In the genomic region with DNA sequence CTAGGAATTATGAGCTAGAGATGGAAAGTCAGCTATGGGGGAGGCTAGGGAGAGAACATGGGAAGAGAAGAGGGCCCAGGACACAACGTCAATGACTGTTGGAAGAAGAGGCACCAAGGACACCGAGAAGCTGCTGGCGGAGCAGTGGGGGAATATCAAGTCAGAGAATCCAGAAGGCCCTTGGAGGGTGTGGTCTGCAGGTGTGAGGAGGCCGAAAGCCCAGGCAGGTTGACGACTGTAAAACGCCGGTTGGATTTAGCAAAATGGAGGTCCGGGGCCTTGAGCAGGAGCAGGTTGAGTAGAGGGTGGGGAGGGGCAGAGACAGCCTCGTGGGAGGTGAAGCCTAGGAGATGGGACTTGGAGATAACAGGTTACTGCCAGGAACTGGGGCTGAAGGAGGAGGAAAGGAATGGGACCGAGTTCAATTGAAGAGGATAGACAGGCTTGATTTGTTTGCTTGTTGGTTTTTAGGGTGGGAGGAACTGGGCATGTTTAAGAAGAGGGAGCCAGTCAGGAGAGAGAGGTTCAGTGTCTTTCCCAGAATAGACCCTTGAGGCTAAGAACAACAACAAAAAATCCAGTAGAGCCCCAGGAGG, we compare ENCODE assay signal across 14 cellular contexts. TPM values are rescaled to one million over a fixed set of nuclear protein-coding genes. Genes with fewer than 3 reads are reported as not detected.
"Had no signal": no experiment of that assay in that cellular context is flagged by ENCODE, and none has a peak within 500 bp of the region (broad histone marks: within the 10 kb centered on the region; RNA-seq: fewer than 3 reads in every experiment).

No MANE protein-coding gene starts in this region.

- H3K4me3 Mint-ChIP-seq: activated CD8-positive, alpha-beta memory T cell treated with anti-CD3 and anti-CD28 coated beads, Interleukin-2, amount 10 ng/mL, durations not matched to agents 7 days and 5 days; activated naive CD8-positive, alpha-beta T cell; activated T-cell treated with anti-CD3 and anti-CD28 coated beads, Interleukin-2, amount 50 U/mL, for 4 hours; natural killer cell had no signal

- H3K27me3 Mint-ChIP-seq: activated naive CD8-positive, alpha-beta T cell had no signal

- H3K27ac Mint-ChIP-seq: activated CD8-positive, alpha-beta memory T cell treated with anti-CD3 and anti-CD28 coated beads, Interleukin-2, amount 10 ng/mL, durations not matched to agents 7 days and 5 days; activated naive CD8-positive, alpha-beta T cell; natural killer cell had no signal

- H3K9me3 ChIP-seq: pancreas, vagina had no signal

- H3K4me3 ChIP-seq: dorsolateral prefrontal cortex, lower lobe of right lung, mucosa of descending colon, pancreas, right atrium auricular region, vagina had no signal

- H3K4me1 Mint-ChIP-seq: activated CD8-positive, alpha-beta memory T cell treated with anti-CD3 and anti-CD28 coated beads, Interleukin-2, amount 10 ng/mL, durations not matched to agents 7 days and 5 days; natural killer cell had no signal

- H3K36me3 ChIP-seq: lower lobe of right lung, pancreas, right atrium auricular region, vagina had no signal

- H3K36me3 Mint-ChIP-seq: activated CD8-positive, alpha-beta memory T cell treated with anti-CD3 and anti-CD28 coated beads, Interleukin-2, amount 10 ng/mL, durations not matched to agents 7 days and 5 days; activated naive CD8-positive, alpha-beta T cell; natural killer cell had no signal

- H3K4me1 ChIP-seq: lower lobe of right lung, pancreas had no signal

- H3K9me3 Mint-ChIP-seq: natural killer cell had no signal

- H3K27ac ChIP-seq: dorsolateral prefrontal cortex, lower lobe of right lung, pancreas, right atrium auricular region, vagina had no signal

- DNase-seq: activated CD4-positive, alpha-beta T cell treated with anti-CD3 and anti-CD28 coated beads, Interleukin-2, amount 50 U/mL, for 4 hours; activated CD4-positive, CD25-positive, alpha-beta regulatory T cell treated with anti-CD3 and anti-CD28 coated beads, Interleukin-2, amount 50 U/mL, for 72 hours; activated CD8-positive, alpha-beta memory T cell treated with anti-CD3 and anti-CD28 coated beads, Interleukin-2, amount 10 ng/mL, durations not matched to agents 7 days and 5 days; activated gamma-delta T cell; activated T-cell treated with anti-CD3 and anti-CD28 coated beads, Interleukin-2, amount 50 U/mL, for 4 hours; dorsolateral prefrontal cortex; lower lobe of right lung; mucosa of descending colon; natural killer cell; pancreas; T-helper 2 cell had no signal

RNA-seq across cellular contexts. Expression of gene EDN2, which starts 35.1 kb away (rescaled TPM):
- total RNA-seq: activated CD8-positive, alpha-beta memory T cell treated with anti-CD3 and anti-CD28 coated beads, Interleukin-2, amount 10 ng/mL, durations not matched to agents 7 days and 5 days; activated T-cell treated with anti-CD3 and anti-CD28 coated beads, Interleukin-2, amount 50 U/mL, for 4 hours had no signal
